Comparison of ENCODE assay signal across 8 cellular contexts in the genomic region with DNA sequence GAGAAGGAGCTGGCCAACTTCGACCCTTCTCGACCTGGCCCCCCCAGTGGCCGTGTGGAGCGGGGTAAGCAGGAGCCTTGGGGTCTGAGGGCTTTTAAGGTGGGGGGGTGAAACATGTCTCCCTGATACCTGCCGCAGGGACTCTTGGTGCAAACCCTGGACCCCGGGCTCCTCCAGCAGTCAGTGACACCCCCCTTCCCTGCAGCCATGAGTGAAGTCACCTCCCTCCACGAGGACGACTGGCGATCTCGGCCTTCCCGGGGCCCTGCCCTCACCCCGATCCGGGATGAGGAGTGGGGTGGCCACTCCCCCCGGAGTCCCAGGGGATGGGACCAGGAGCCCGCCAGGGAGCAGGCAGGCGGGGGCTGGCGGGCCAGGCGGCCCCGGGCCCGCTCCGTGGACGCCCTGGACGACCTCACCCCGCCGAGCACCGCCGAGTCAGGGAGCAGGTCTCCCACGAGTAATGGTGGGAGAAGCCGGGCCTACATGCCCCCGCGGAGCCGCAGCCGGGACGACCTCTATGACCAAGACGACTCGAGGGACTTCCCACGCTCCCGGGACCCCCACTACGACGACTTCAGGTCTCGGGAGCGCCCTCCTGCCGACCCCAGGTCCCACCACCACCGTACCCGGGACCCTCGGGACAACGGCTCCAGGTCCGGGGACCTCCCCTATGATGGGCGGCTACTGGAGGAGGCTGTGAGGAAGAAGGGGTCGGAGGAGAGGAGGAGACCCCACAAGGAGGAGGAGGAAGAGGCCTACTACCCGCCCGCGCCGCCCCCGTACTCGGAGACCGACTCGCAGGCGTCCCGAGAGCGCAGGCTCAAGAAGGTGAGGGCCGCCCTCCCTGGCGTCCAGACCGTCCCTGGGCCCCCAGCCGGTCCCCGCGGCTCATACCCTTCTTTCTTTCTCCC. TPM values are rescaled to one million over a fixed set of nuclear protein-coding genes. Genes with fewer than 3 reads are reported as not detected.
DNase-seq lines count a peak whose midpoint lies in the region; ATAC-seq, FAIRE-seq and TF ChIP-seq lines count a peak whose summit lies in the region.

No MANE protein-coding gene starts in this region.

- peak overlapping the region; percentile 83 for H3K23ac ChIP-seq in IMR-90 (ENCODE audit: low read depth, low read length)

- H2BK5ac ChIP-seq in IMR-90 (ENCODE audit: low read depth, low read length, poor library complexity, severe bottlenecking) = peak overlapping the region; percentile 81

- no peak for TF ChIP-seq POLR2A in IMR-90 (IDR thresholded peaks at IDR 0.05; ENCODE audit: low read depth, low read length)
- no peak for TF ChIP-seq POLR2A in endothelial cell of umbilical vein (IDR thresholded peaks at IDR 0.05; ENCODE audit: low read depth, low read length)

- in situ Hi-C loops in IMR-90 (cut with MboI; ENCODE audit: low sequenced_read_pairs) = no loop called here

- peak overlapping the region; percentile 98 for H2AK5ac ChIP-seq in IMR-90 (ENCODE audit: low read depth, low read length)

- H2AK9ac ChIP-seq in IMR-90 (replicated peaks; ENCODE audit: low read depth, low read length, poor library complexity) = peak overlapping the region; percentile 99

- DNase-seq in C1 segment of cervical spinal cord (lab: John Stamatoyannopoulos, UW) (peak in 12 of 14 donors; percentile 30 to 73 (median 58)), IMR-90 (peak; percentile 10), endothelial cell of umbilical vein (ENCODE audit: low read depth, low spot score) (peak; percentile 10), OCI-M2 (lab: John Stamatoyannopoulos, UW; ENCODE audit: unreplicated experiment) (no peak), HEK293T (ENCODE audit: extremely low spot score) (no peak)
- peak; percentile 51 for DNase-seq in activated CD4-positive, alpha-beta T cell treated with anti-CD3 and anti-CD28 coated beads, Interleukin-2, amount 50 U/mL, for 1 hour

- no peak overlapping the region; the same call in 2 of the 3 replicates for H2BK15ac ChIP-seq in IMR-90 (ENCODE audit: low read depth, low read length)

- TF ChIP-seq CTCF in IMR-90 (conservative IDR thresholded peaks at IDR 0.05; ENCODE audit: low read depth, low read length) (no peak), endothelial cell of umbilical vein (IDR thresholded peaks at IDR 0.05; ENCODE audit: extremely low read depth in 1 of 2, insufficient read depth in 1 of 2, low read depth in 1 of 2, low read length in 2 of 2) (no peak)

- H3K56ac ChIP-seq in IMR-90 (ENCODE audit: extremely low read depth, insufficient read depth, low read length) = peak overlapping the region; percentile 99

- TF ChIP-seq RAD21 in IMR-90 (IDR thresholded peaks at IDR 0.05; ENCODE audit: low read length) = no peak

- H3K9me3 ChIP-seq in IMR-90 (ENCODE audit: control insufficient read depth, insufficient read depth, low read length) = no peaks in the 10 kb centered on the region
- H3K9me3 ChIP-seq in endothelial cell of umbilical vein (replicated peaks; ENCODE audit: control insufficient read depth, insufficient read depth, low read length) = no peaks in the 10 kb centered on the region
- no peaks in the 10 kb centered on the region for H3K9me3 ChIP-seq in mucosa of rectum (ENCODE audit: control insufficient read depth in 2 of 2, low read length in 2 of 2)
- H3K9me3 ChIP-seq in thymus (ENCODE audit: control insufficient read depth) = no peaks in the 10 kb centered on the region

- BruUV-seq in IMR-90 (replicated peaks; lab: Mats Ljungman, UMichigan) (no TSS peak), endothelial cell of umbilical vein (replicated peaks; lab: Mats Ljungman, UMichigan) (TSS peak; percentile 72)

- H3K79me1 ChIP-seq in IMR-90 (ENCODE audit: low read depth in 1 of 2, low read length in 2 of 2) = peaks cover 14 to 42% of the 10 kb centered on the region in 2 experiments

- H3K4me1 ChIP-seq in IMR-90 (ENCODE audit: control insufficient read depth, insufficient read depth, low read length) (peaks cover 7% of the 10 kb centered on the region), endothelial cell of umbilical vein (ENCODE audit: control insufficient read depth, extremely low read depth, insufficient read depth, low read length) (peaks cover 4% of the 10 kb centered on the region), mucosa of rectum (ENCODE audit: control insufficient read depth in 2 of 2, insufficient read depth in 2 of 2, low read length in 2 of 2) (peaks cover 11 to 15% of the 10 kb centered on the region in 2 donors), thymus (ENCODE audit: control insufficient read depth, insufficient read depth, low read length) (peaks cover 11% of the 10 kb centered on the region)

- FAIRE-seq in endothelial cell of umbilical vein (lab: Jason Lieb, UNC) = peak; percentile 38

- H3K9me1 ChIP-seq in IMR-90 (ENCODE audit: insufficient read depth, low read length) (peaks cover 8% of the 10 kb centered on the region), endothelial cell of umbilical vein (replicated peaks; ENCODE audit: control insufficient read depth, extremely low read depth, insufficient read depth, low read length) (no peaks in the 10 kb centered on the region)

- 0% methylated on average over 3 of the region's 67 CpGs; no CpG with 5 or more reads in 1 of the 2 experiments for WGBS in IMR-90 (ENCODE audit: extremely low coverage in 2 of 2, insufficient read length in 1 of 2), 2 experiments
- WGBS in thymus = 14% methylated on average over 67 of the region's 67 CpGs

- H3K9ac ChIP-seq in IMR-90 (ENCODE audit: low read depth, low read length) (peak overlapping the region; percentile 92), endothelial cell of umbilical vein (replicated peaks; ENCODE audit: extremely low read depth, insufficient read depth, low read length) (peak overlapping the region; percentile 90), mucosa of rectum (ENCODE audit: low read depth in 1 of 2, low read length in 2 of 2) (peak overlapping the region; percentile 70 to 85)

- POLR2A ChIA-PET in IMR-90 (lab: Charles Lee; ENCODE audit: unreplicated experiment) = interaction anchor here (0.5 to 0.6 kb wide), 2 partner anchors 8 to 427 kb away, joined by 4 read pairs; no protein-coding TSS in a partner anchor
- POLR2A ChIA-PET in endothelial cell of umbilical vein (lab: Charles Lee) = no interaction called here
- POLR2A ChIA-PET in HEK293T (lab: Yijun Ruan, JAX) = interaction anchor here (1.3 kb wide), 1 partner anchor 16 kb away, joined by 4 read pairs; no protein-coding TSS in a partner anchor

- CTCF ChIA-PET in IMR-90 (lab: Yijun Ruan, JAX) = no interaction called here
- CTCF ChIA-PET in endothelial cell of umbilical vein (lab: Charles Lee) = interaction anchor here (1.3 kb wide), 1 partner anchor 228 kb away, joined by 6 read pairs; no protein-coding TSS in a partner anchor
- CTCF ChIA-PET in HEK293T (lab: Yijun Ruan, JAX) = interaction anchor here (0.6 to 1.5 kb wide), 3 partner anchors 117 to 125 kb away, joined by 3 read pairs; no protein-coding TSS in a partner anchor

- H2BK20ac ChIP-seq in IMR-90 (ENCODE audit: low read depth, low read length) = no peak overlapping the region

- ATAC-seq in IMR-90 (ENCODE audit: low read depth) = peak; percentile 27

- intact Hi-C loops in IMR-90 (cut with micrococcal nuclease) = loop anchor here (5.0 kb wide), 1 partner anchor 125 kb away; a partner anchor contains a TSS
- intact Hi-C loops in endothelial cell of umbilical vein (cut with micrococcal nuclease) = loop anchor here (5.0 to 10.0 kb wide), 2 partner anchors 55 to 232 kb away; a partner anchor contains a TSS

- peaks cover 3% of the 10 kb centered on the region for H3K79me2 ChIP-seq in endothelial cell of umbilical vein (ENCODE audit: control insufficient read depth, insufficient read depth, low read length)

- H3K27ac ChIP-seq in IMR-90 (ENCODE audit: insufficient read depth, low read length) (peak overlapping the region; percentile 83), endothelial cell of umbilical vein (ENCODE audit: insufficient read depth, low read depth, low read length) (peak overlapping the region; percentile 81), mucosa of rectum (ENCODE audit: low read depth in 2 of 2, low read length in 2 of 2) (peak overlapping the region; percentile 87 to 88), thymus (ENCODE audit: low read depth) (peak overlapping the region; percentile 99)

- peak overlapping the region; percentile 95 for H2AFZ ChIP-seq in IMR-90 (replicated peaks; ENCODE audit: low read length, poor library complexity)
- peak overlapping the region; percentile 52 for H2AFZ ChIP-seq in endothelial cell of umbilical vein (ENCODE audit: low read depth, low read length)

- peak overlapping the region; percentile 16; the same call in 1 of the 2 replicates for H2BK120ac ChIP-seq in IMR-90 (ENCODE audit: low read depth, low read length)

- H3K27me3 ChIP-seq in IMR-90 (ENCODE audit: control insufficient read depth, insufficient read depth, low read length) (no peaks in the 10 kb centered on the region), endothelial cell of umbilical vein (ENCODE audit: control insufficient read depth in 2 of 2, insufficient read depth in 2 of 2, low read length in 2 of 2) (no peaks in the 10 kb centered on the region), mucosa of rectum (ENCODE audit: control insufficient read depth in 2 of 2, insufficient read depth in 2 of 2, low read length in 2 of 2) (no peaks in the 10 kb centered on the region), thymus (ENCODE audit: control insufficient read depth, insufficient read depth) (no peaks in the 10 kb centered on the region)

- peak overlapping the region; percentile 42 for H3K18ac ChIP-seq in IMR-90 (ENCODE audit: low read depth, low read length)

- peak overlapping the region; percentile 65 for H4K5ac ChIP-seq in IMR-90 (ENCODE audit: low read depth, low read length)

- H3K4me3 ChIP-seq in IMR-90 (ENCODE audit: insufficient read depth, low read depth, low read length) (peak overlapping the region; percentile 73), endothelial cell of umbilical vein (replicated peaks in 1 of 3; ENCODE audit: insufficient read depth in 1 of 3, low read depth in 1 of 3, low read length in 3 of 3) (peak overlapping the region; percentile 53 to 97 (median 88)), mucosa of rectum (ENCODE audit: low read length in 2 of 2) (peak overlapping the region; percentile 87), thymus (ENCODE audit: low read length) (peak overlapping the region; percentile 94)

- H3K4ac ChIP-seq in IMR-90 (ENCODE audit: low read depth, low read length) = peak overlapping the region; percentile 87

- H4K20me1 ChIP-seq in IMR-90 (ENCODE audit: insufficient read depth, low read length) (no peaks in the 10 kb centered on the region), endothelial cell of umbilical vein (replicated peaks; ENCODE audit: control insufficient read depth, extremely low read depth, insufficient read depth, low read length) (no peaks in the 10 kb centered on the region)

- peak overlapping the region; percentile 54 for H3K4me2 ChIP-seq in IMR-90 (ENCODE audit: low read depth, low read length)
- peak overlapping the region; percentile 39 for H3K4me2 ChIP-seq in endothelial cell of umbilical vein (ENCODE audit: insufficient read depth, low read length)

- peaks cover 20% of the 10 kb centered on the region for H3K36me3 ChIP-seq in IMR-90 (ENCODE audit: control insufficient read depth, insufficient read depth, low read length)
- H3K36me3 ChIP-seq in endothelial cell of umbilical vein (ENCODE audit: control insufficient read depth in 2 of 2, extremely low read depth in 1 of 2, insufficient read depth in 2 of 2, low read length in 2 of 2) = peaks cover 0 to 17% of the 10 kb centered on the region in 2 experiments
- peaks cover 33 to 37% of the 10 kb centered on the region in 2 donors for H3K36me3 ChIP-seq in mucosa of rectum (ENCODE audit: control insufficient read depth in 2 of 2, insufficient read depth in 2 of 2, low read length in 2 of 2)
- peaks cover 20% of the 10 kb centered on the region for H3K36me3 ChIP-seq in thymus (ENCODE audit: control insufficient read depth, insufficient read depth)

- peak overlapping the region; percentile 89 for H4K91ac ChIP-seq in IMR-90 (ENCODE audit: insufficient read depth, low read depth, low read length)

- H3K14ac ChIP-seq in IMR-90 (replicated peaks; ENCODE audit: low read depth, low read length) = peak overlapping the region; percentile 86

- dilution Hi-C loops in IMR-90 (cut with HindIII; ENCODE audit: low sequenced_read_pairs, unreplicated experiment) (no loop called here), endothelial cell of umbilical vein (cut with MboI; ENCODE audit: extremely low pct_ligation_motif_present, low sequenced_read_pairs) (no loop called here)

- H4K8ac ChIP-seq in IMR-90 (ENCODE audit: low read depth in 2 of 2, low read length in 2 of 2) = peak overlapping the region; percentile 98 to 100

RNA-seq across cellular contexts. Expression of a gene that starts 1.6 kb away (rescaled TPM):
- 21.3 and 27.5 TPM in 2 replicates for total RNA-seq in IMR-90 (2012; rRNA removed)
- 65.6 and 82.5 TPM in 2 replicates for polyA plus RNA-seq in IMR-90 (2012; rRNA removed)
- 65.8 and 106 TPM in 2 replicates for polyA plus RNA-seq in IMR-90 (2012; cell fraction: cytosol; rRNA removed)
- 185 and 211 TPM in 2 replicates for polyA plus RNA-seq in IMR-90 (2012; cell fraction: nucleus; rRNA removed; ENCODE audit: low replicate concordance)
- 76.8 and 85.8 TPM in 2 replicates for total RNA-seq in endothelial cell of umbilical vein
- 75.0 and 80.5 TPM in 2 replicates for polyA plus RNA-seq in endothelial cell of umbilical vein
- 53.8 and 74.8 TPM in 2 replicates for polyA plus RNA-seq in endothelial cell of umbilical vein (2011; cell fraction: cytosol; rRNA removed)
- 115 and 123 TPM in 2 replicates for polyA plus RNA-seq in endothelial cell of umbilical vein (2011; cell fraction: nucleus; rRNA removed)
- 61.5 and 72.4 TPM in 2 replicates for polyA plus RNA-seq in endothelial cell of umbilical vein (2012)
- 39.8 and 71.2 TPM in 2 replicates for polyA minus RNA-seq in endothelial cell of umbilical vein
- 63.2 TPM for polyA minus RNA-seq in endothelial cell of umbilical vein (2011; cell fraction: cytosol; rRNA and poly(A)+ RNA removed)
- polyA minus RNA-seq in endothelial cell of umbilical vein (2011; cell fraction: nucleus; rRNA and poly(A)+ RNA removed) = 24.9 and 34.6 TPM in 2 replicates
- 151 TPM for polyA plus RNA-seq in thymus

RNA-seq across cellular contexts. Expression of a gene that starts 15.2 kb away (rescaled TPM):
- total RNA-seq in IMR-90 (2012; rRNA removed) = under 0.01 TPM in 2 replicates
- not detected in 2 replicates for polyA plus RNA-seq in IMR-90 (2012; rRNA removed)
- polyA plus RNA-seq in IMR-90 (2012; cell fraction: cytosol; rRNA removed) = not detected in 2 replicates
- polyA plus RNA-seq in IMR-90 (2012; cell fraction: nucleus; rRNA removed; ENCODE audit: low replicate concordance) = 0.03 and 0.25 TPM in 2 replicates
- total RNA-seq in endothelial cell of umbilical vein = 0.15 TPM in 1 of 2 replicates, not detected in the other
- not detected in 2 replicates for polyA plus RNA-seq in endothelial cell of umbilical vein
- not detected in 2 replicates for polyA plus RNA-seq in endothelial cell of umbilical vein (2011; cell fraction: cytosol; rRNA removed)
- 0.36 and 0.48 TPM in 2 replicates for polyA plus RNA-seq in endothelial cell of umbilical vein (2011; cell fraction: nucleus; rRNA removed)
- polyA plus RNA-seq in endothelial cell of umbilical vein (2012) = not detected in 2 replicates
- 1.4 TPM in 1 of 2 replicates, not detected in the other for polyA minus RNA-seq in endothelial cell of umbilical vein
- polyA minus RNA-seq in endothelial cell of umbilical vein (2011; cell fraction: cytosol; rRNA and poly(A)+ RNA removed) = not detected
- polyA minus RNA-seq in endothelial cell of umbilical vein (2011; cell fraction: nucleus; rRNA and poly(A)+ RNA removed) = 1.3 TPM in 1 of 2 replicates, not detected in the other
- 6.8 TPM for polyA plus RNA-seq in thymus

RNA-seq across cellular contexts. Expression of a gene that starts 18.4 kb away (rescaled TPM):
- total RNA-seq in IMR-90 (2012; rRNA removed) (0.18 and 0.28 TPM in 2 replicates), endothelial cell of umbilical vein (0.74 and 1.0 TPM in 2 replicates)
- polyA plus RNA-seq in IMR-90 (2012; rRNA removed) (0.44 and 0.98 TPM in 2 replicates), endothelial cell of umbilical vein (0.76 and 0.94 TPM in 2 replicates), thymus (20.1 TPM)
- 0.94 and 1.4 TPM in 2 replicates for polyA plus RNA-seq in IMR-90 (2012; cell fraction: cytosol; rRNA removed)
- 0.23 and 0.51 TPM in 2 replicates for polyA plus RNA-seq in IMR-90 (2012; cell fraction: nucleus; rRNA removed; ENCODE audit: low replicate concordance)
- 0.43 and 0.58 TPM in 2 replicates for polyA plus RNA-seq in endothelial cell of umbilical vein (2011; cell fraction: cytosol; rRNA removed)
- 0.12 and 0.20 TPM in 2 replicates for polyA plus RNA-seq in endothelial cell of umbilical vein (2011; cell fraction: nucleus; rRNA removed)
- polyA plus RNA-seq in endothelial cell of umbilical vein (2012) = 0.37 and 0.71 TPM in 2 replicates
- 0.22 and 0.47 TPM in 2 replicates for polyA minus RNA-seq in endothelial cell of umbilical vein
- 45.3 TPM for polyA minus RNA-seq in endothelial cell of umbilical vein (2011; cell fraction: cytosol; rRNA and poly(A)+ RNA removed)
- polyA minus RNA-seq in endothelial cell of umbilical vein (2011; cell fraction: nucleus; rRNA and poly(A)+ RNA removed) = 0.34 TPM in 1 of 2 replicates, not detected in the other

RNA-seq across cellular contexts. Expression of a gene that starts 24.8 kb away (rescaled TPM):
- total RNA-seq in IMR-90 (2012; rRNA removed) = not detected in 2 replicates
- polyA plus RNA-seq in IMR-90 (2012; rRNA removed) = not detected in 2 replicates
- not detected in 2 replicates for polyA plus RNA-seq in IMR-90 (2012; cell fraction: cytosol; rRNA removed)
- not detected in 2 replicates for polyA plus RNA-seq in IMR-90 (2012; cell fraction: nucleus; rRNA removed; ENCODE audit: low replicate concordance)
- total RNA-seq in endothelial cell of umbilical vein = not detected in 2 replicates
- polyA plus RNA-seq in endothelial cell of umbilical vein = not detected in 2 replicates
- not detected in 2 replicates for polyA plus RNA-seq in endothelial cell of umbilical vein (2011; cell fraction: cytosol; rRNA removed)
- polyA plus RNA-seq in endothelial cell of umbilical vein (2011; cell fraction: nucleus; rRNA removed) = not detected in 2 replicates
- not detected in 2 replicates for polyA plus RNA-seq in endothelial cell of umbilical vein (2012)
- polyA minus RNA-seq in endothelial cell of umbilical vein = not detected in 2 replicates
- not detected for polyA minus RNA-seq in endothelial cell of umbilical vein (2011; cell fraction: cytosol; rRNA and poly(A)+ RNA removed)
- not detected in 2 replicates for polyA minus RNA-seq in endothelial cell of umbilical vein (2011; cell fraction: nucleus; rRNA and poly(A)+ RNA removed)
- 0.41 TPM for polyA plus RNA-seq in thymus

RNA-seq across cellular contexts. Expression of a gene that starts 38.6 kb away (rescaled TPM):
- total RNA-seq in IMR-90 (2012; rRNA removed) (not detected in 2 replicates), endothelial cell of umbilical vein (not detected in 2 replicates)
- polyA plus RNA-seq in IMR-90 (2012; rRNA removed) (not detected in 2 replicates), endothelial cell of umbilical vein (not detected in 2 replicates), thymus (0.09 TPM)
- polyA plus RNA-seq in IMR-90 (2012; cell fraction: cytosol; rRNA removed) = not detected in 2 replicates
- polyA plus RNA-seq in IMR-90 (2012; cell fraction: nucleus; rRNA removed; ENCODE audit: low replicate concordance) = not detected in 2 replicates
- polyA plus RNA-seq in endothelial cell of umbilical vein (2011; cell fraction: cytosol; rRNA removed) = not detected in 2 replicates
- not detected in 2 replicates for polyA plus RNA-seq in endothelial cell of umbilical vein (2011; cell fraction: nucleus; rRNA removed)
- polyA plus RNA-seq in endothelial cell of umbilical vein (2012) = not detected in 2 replicates
- polyA minus RNA-seq in endothelial cell of umbilical vein = not detected in 2 replicates
- not detected for polyA minus RNA-seq in endothelial cell of umbilical vein (2011; cell fraction: cytosol; rRNA and poly(A)+ RNA removed)
- not detected in 2 replicates for polyA minus RNA-seq in endothelial cell of umbilical vein (2011; cell fraction: nucleus; rRNA and poly(A)+ RNA removed)

Comparison
In these comparisons a context has a peak if more than half of its experiments do, and no peak if none do; other contexts are left out.
1. DNase-seq: peak in C1 segment of cervical spinal cord (12 of 14), IMR-90 (single experiment), activated CD4-positive, alpha-beta T cell treated with anti-CD3 and anti-CD28 coated beads, Interleukin-2, amount 50 U/mL, for 1 hour (single experiment) and endothelial cell of umbilical vein (single experiment); none in OCI-M2 (single experiment) and HEK293T (single experiment).
2. Peak in every context shown above with its lines, with median percentiles within 50 percentile points of each other: H3K27ac ChIP-seq, H3K4me3 ChIP-seq and H3K9ac ChIP-seq.